In the genomic region with DNA sequence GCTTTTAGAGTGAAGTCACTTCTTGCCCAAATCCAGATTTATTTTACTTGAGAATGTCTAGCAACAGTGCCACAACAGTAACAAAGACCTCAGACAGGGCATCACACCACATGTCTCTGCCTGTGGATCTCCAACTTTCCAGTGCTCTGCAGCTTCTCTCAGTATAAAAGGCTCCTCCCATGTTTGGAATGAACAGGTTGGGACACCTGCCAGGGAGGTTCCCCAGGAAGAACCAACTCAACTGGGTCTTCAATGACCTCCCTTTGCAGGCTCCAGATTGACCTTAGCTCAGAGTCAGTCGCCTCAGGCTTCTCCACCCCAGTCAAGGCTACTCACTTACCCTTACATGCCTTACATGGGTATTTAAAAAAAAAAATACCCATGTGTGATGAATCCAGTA, we compare ENCODE assay signal across 33 cellular contexts. TPM values are rescaled to one million over a fixed set of nuclear protein-coding genes. Genes with fewer than 3 reads are reported as not detected.
A peak's percentile ranks its signal among the peaks of the same experiment; 100 is the strongest.
DNase-seq lines count a peak whose midpoint lies in the region; TF ChIP-seq lines count a peak whose summit lies in the region.
"Had no signal": no experiment of that assay in that cellular context is flagged by ENCODE, and none has a peak within 500 bp of the region (broad histone marks: within the 10 kb centered on the region; RNA-seq: fewer than 3 reads in every experiment).

No MANE protein-coding gene starts in this region.

- H3K9ac ChIP-seq in GM23248 = no peak overlapping the region

- POLR2A ChIA-PET in OCI-LY7 (lab: Charles Lee) = no interaction called here

- no peak for TF ChIP-seq POLR2A in tibial nerve (IDR thresholded peaks at IDR 0.05)

- intact Hi-C loops in OCI-LY7 (cut with micrococcal nuclease; ENCODE audit: unreplicated experiment) = no loop called here

- H4K20me1 ChIP-seq in GM23248 (ENCODE audit: insufficient read depth) (no peaks in the 10 kb centered on the region), OCI-LY7 (ENCODE audit: insufficient read depth, low read length) (no peaks in the 10 kb centered on the region)

- TF ChIP-seq CTCF in OCI-LY7 (conservative IDR thresholded peaks at IDR 0.05; ENCODE audit: low read length) = no peak
- TF ChIP-seq CTCF in epithelial cell of esophagus (IDR thresholded peaks at IDR 0.05; ENCODE audit: insufficient read depth, low read depth, low read length, missing control alignments) = no peak
- TF ChIP-seq CTCF in neural crest cell (conservative IDR thresholded peaks at IDR 0.05) = no peak
- no peak for TF ChIP-seq CTCF in tibial nerve (IDR thresholded peaks at IDR 0.05)

- no peak for TF ChIP-seq EP300 in tibial nerve (IDR thresholded peaks at IDR 0.05)

- H3K27ac ChIP-seq in GM23248 = no peak overlapping the region
- H3K27ac ChIP-seq in OCI-LY7 (ENCODE audit: low read depth, low read length, poor library complexity, severe bottlenecking) = no peak overlapping the region
- H3K27ac ChIP-seq in tibial nerve = no peak overlapping the region
- H3K27ac ChIP-seq: cardiac muscle cell, esophagus muscularis mucosa, heart right ventricle, ovary, SJSA1, testis, vagina had no signal

- H3K27ac Mint-ChIP-seq in neural crest cell (ENCODE audit: unreplicated experiment) = no peak overlapping the region
- H3K27ac Mint-ChIP-seq: activated naive CD8-positive, alpha-beta T cell treated with anti-CD3 and anti-CD28 coated beads, Interleukin-2, amount 10 ng/mL, durations not matched to agents 7 days and 5 days; activated T-cell treated with anti-CD3 and anti-CD28 coated beads, Interleukin-2, amount 50 U/mL, for 24 hours; CD4-positive, alpha-beta T cell; natural killer cell treated with Interleukin-12 subunit alpha and Interleukin-12 subunit beta and Interleukin-15 and Interleukin-18, amount 100 ng/mL, for 72 hours; WTC11 had no signal

- H3K9me2 ChIP-seq in GM23248 (ENCODE audit: insufficient read depth) (no peaks in the 10 kb centered on the region), OCI-LY7 (ENCODE audit: insufficient read depth, low read length) (no peaks in the 10 kb centered on the region)

- CTCF ChIA-PET in OCI-LY7 (lab: Charles Lee; ENCODE audit: unreplicated experiment) = no interaction called here

- TSS peak; percentile 47 for BruUV-seq in OCI-LY7 (replicated peaks; lab: Mats Ljungman, UMichigan)

- peaks cover 24% of the 10 kb centered on the region for H3K4me1 Mint-ChIP-seq in neural crest cell

- no peaks in the 10 kb centered on the region for H3K27me3 Mint-ChIP-seq in neural crest cell (ENCODE audit: low read depth)
- H3K27me3 Mint-ChIP-seq: activated naive CD8-positive, alpha-beta T cell treated with anti-CD3 and anti-CD28 coated beads, Interleukin-2, amount 10 ng/mL, durations not matched to agents 7 days and 5 days; activated T-cell treated with anti-CD3 and anti-CD28 coated beads, Interleukin-2, amount 50 U/mL, for 24 hours; CD4-positive, alpha-beta T cell; natural killer cell treated with Interleukin-12 subunit alpha and Interleukin-12 subunit beta and Interleukin-15 and Interleukin-18, amount 100 ng/mL, for 72 hours had no signal

- H3K27me3 ChIP-seq in GM23248 (replicated peaks; ENCODE audit: insufficient read depth) (no peaks in the 10 kb centered on the region), tibial nerve (no peaks in the 10 kb centered on the region)
- H3K27me3 ChIP-seq: cardiac muscle cell, esophagus muscularis mucosa, heart right ventricle, ovary, SJSA1, testis, vagina had no signal

- H2AFZ ChIP-seq in GM23248 = no peak overlapping the region
- no peak overlapping the region for H2AFZ ChIP-seq in OCI-LY7 (ENCODE audit: low read length)

- no peaks in the 10 kb centered on the region for H3K9me3 Mint-ChIP-seq in neural crest cell
- H3K9me3 Mint-ChIP-seq: CD4-positive, alpha-beta T cell; natural killer cell treated with Interleukin-12 subunit alpha and Interleukin-12 subunit beta and Interleukin-15 and Interleukin-18, amount 100 ng/mL, for 72 hours; WTC11 had no signal

- H3K4me3 ChIP-seq in GM23248 (no peak overlapping the region), OCI-LY7 (ENCODE audit: low read depth, low read length, poor library complexity, severe bottlenecking) (no peak overlapping the region), epithelial cell of esophagus (ENCODE audit: low read length) (no peak overlapping the region), tibial nerve (no peak overlapping the region)
- H3K4me3 ChIP-seq: cardiac muscle cell, esophagus muscularis mucosa, heart right ventricle, lung, ovary, SJSA1, smooth muscle cell, testis, vagina had no signal

- 95 to 100% methylated on average over 1 of the region's 1 CpG for WGBS in GM23248 (ENCODE audit: low coverage in 1 of 2, low lambda C conversion rate in 2 of 2, missing lambda C conversion rate in 2 of 2), 2 experiments
- 88 to 93% methylated on average over 1 of the region's 1 CpG for WGBS in tibial nerve, 2 donors

- H3F3A ChIP-seq in GM23248 (ENCODE audit: insufficient read depth) = peaks cover 16% of the 10 kb centered on the region; the same call in 1 of the 2 replicates

- no peaks in the 10 kb centered on the region for H3K9me3 ChIP-seq in GM23248 (ENCODE audit: low read depth)
- no peaks in the 10 kb centered on the region for H3K9me3 ChIP-seq in OCI-LY7 (ENCODE audit: low read length)
- H3K9me3 ChIP-seq in tibial nerve = no peaks in the 10 kb centered on the region
- H3K9me3 ChIP-seq: esophagus muscularis mucosa, heart right ventricle, ovary, testis, vagina had no signal

- DNase-seq in GM23248 (peak; percentile 3), OCI-LY7 (ENCODE audit: low spot score) (no peak), epithelial cell of esophagus (ENCODE audit: low read depth) (peak; percentile 70), neural crest cell (ENCODE audit: low read depth, low spot score) (no peak), globus pallidus (ENCODE audit: low spot score) (no peak), NOMO-1 treated with DMSO at 0.1 percent for 48 hours (lab: John Stamatoyannopoulos, UW; ENCODE audit: unreplicated experiment) (no peak), retina (no peak), tibial nerve (ENCODE audit: low spot score in 2 of 2) (no peak)
- DNase-seq: activated gamma-delta T cell treated with Interleukin-2 at 50 U/mL for 16 hours; activated naive CD8-positive, alpha-beta T cell treated with anti-CD3 and anti-CD28 coated beads, Interleukin-2, amount 10 ng/mL, durations not matched to agents 7 days and 5 days; activated T-cell treated with anti-CD3 and anti-CD28 coated beads, Interleukin-2, amount 50 U/mL, for 24 hours; aorta; CD4-positive, alpha-beta T cell; cortex of kidney; foreskin melanocyte; heart right ventricle; KG1; MM.1S; NCI-H2029 treated with DMSO at 0.1 percent for 48 hours; NCI-H345; NCI-H69; ovary; stimulated activated CD4-positive, alpha-beta T cell treated with anti-CD3 and anti-CD28 coated beads, Interleukin-1b, Interleukin-23, amount 100 ng/mL, for 48 hours; stimulated activated naive CD8-positive, alpha-beta T cell treated with anti-CD3 and anti-CD28 coated beads, Interleukin-15, Interleukin-2, amounts not matched to agents 100 U/mL and 50 U/mL, for 24 hours; testis had no signal

- in situ Hi-C loops in GM23248 (cut with MboI) = no loop called here

- peaks cover 17% of the 10 kb centered on the region for H3K36me3 Mint-ChIP-seq in neural crest cell (ENCODE audit: low read depth)
- H3K36me3 Mint-ChIP-seq: natural killer cell treated with Interleukin-12 subunit alpha and Interleukin-12 subunit beta and Interleukin-15 and Interleukin-18, amount 100 ng/mL, for 72 hours; WTC11 had no signal

- H3K4me1 ChIP-seq in GM23248 (ENCODE audit: insufficient read depth) (peaks cover 21% of the 10 kb centered on the region), OCI-LY7 (ENCODE audit: insufficient read depth, low read length, poor library complexity, severe bottlenecking) (peaks cover 19% of the 10 kb centered on the region), tibial nerve (peaks cover 0 to 23% (median 10%) of the 10 kb centered on the region in 4 donors)

- H3K36me3 ChIP-seq in GM23248 (ENCODE audit: low read depth) (no peaks in the 10 kb centered on the region), OCI-LY7 (ENCODE audit: insufficient read depth, low read length) (peaks cover 5% of the 10 kb centered on the region; the same call in 1 of the 2 replicates), tibial nerve (peaks cover 0 to 11% (median 0%) of the 10 kb centered on the region in 3 donors)
- H3K36me3 ChIP-seq: ovary, vagina had no signal

- H3K4me3 Mint-ChIP-seq in neural crest cell = peak overlapping the region; percentile 44
- H3K4me3 Mint-ChIP-seq: activated naive CD8-positive, alpha-beta T cell treated with anti-CD3 and anti-CD28 coated beads, Interleukin-2, amount 10 ng/mL, durations not matched to agents 7 days and 5 days; activated T-cell treated with anti-CD3 and anti-CD28 coated beads, Interleukin-2, amount 50 U/mL, for 24 hours; CD4-positive, alpha-beta T cell; natural killer cell treated with Interleukin-12 subunit alpha and Interleukin-12 subunit beta and Interleukin-15 and Interleukin-18, amount 100 ng/mL, for 72 hours; WTC11 had no signal

- H3K79me2 ChIP-seq in GM23248 (ENCODE audit: insufficient read depth) (peaks cover 64% of the 10 kb centered on the region), OCI-LY7 (ENCODE audit: insufficient read depth, low read depth, low read length) (no peaks in the 10 kb centered on the region)

- H3K4me2 ChIP-seq in GM23248 (ENCODE audit: unreplicated experiment) = no peak overlapping the region
- H3K4me2 ChIP-seq in OCI-LY7 (ENCODE audit: low read length) = no peak overlapping the region
- H3K4me2 ChIP-seq: smooth muscle cell had no signal

RNA-seq across cellular contexts. Expression of a gene that starts 3.4 kb away (rescaled TPM):
- 6.8 and 7.2 TPM in 2 replicates for total RNA-seq in GM23248 (2014; rRNA removed; shearing (Covaris generic))
- polyA plus RNA-seq in GM23248 (2016; fragmentation: Nextera tagmentation; extraction: Ambion mirVana) = 1.9 and 3.0 TPM in 2 replicates
- total RNA-seq in OCI-LY7 (2014; rRNA removed; shearing (Covaris generic)) = 7.0 and 7.2 TPM in 2 replicates
- total RNA-seq in OCI-LY7 (2022) (5.7 and 6.8 TPM in 2 replicates), neural crest cell (8.7 and 8.8 TPM in 2 replicates), tibial nerve (10 to 100 TPM in 2 of 4 donors, 1 to 10 TPM in 2; 8.1 to 16.5 (median 10.0) TPM)

RNA-seq across cellular contexts. Expression of a gene that starts 31.4 kb away (rescaled TPM):
- 6.5 and 8.5 TPM in 2 replicates for total RNA-seq in GM23248 (2014; rRNA removed; shearing (Covaris generic))
- 3.5 and 3.6 TPM in 2 replicates for polyA plus RNA-seq in GM23248 (2016; fragmentation: Nextera tagmentation; extraction: Ambion mirVana)
- total RNA-seq in OCI-LY7 (2014; rRNA removed; shearing (Covaris generic)) = 10.8 and 14.5 TPM in 2 replicates
- 8.4 and 11.1 TPM in 2 replicates for total RNA-seq in OCI-LY7 (2022)
- 3.9 and 5.7 TPM in 2 replicates for total RNA-seq in neural crest cell
- 10 to 100 TPM; 13.8 to 18.1 (median 15.8) TPM for total RNA-seq in tibial nerve

Comparison
In these comparisons a context has a peak if more than half of its experiments do, and no peak if none do; other contexts are left out.
1. DNase-seq: peak in GM23248 (single experiment) and epithelial cell of esophagus (single experiment); none in OCI-LY7 (single experiment), neural crest cell (single experiment), globus pallidus (single experiment), NOMO-1 treated with DMSO at 0.1 percent for 48 hours (single experiment), retina (single experiment) and tibial nerve (0 of 2).